ENCODE assay signal across 8 cellular contexts in genomic region chr7:73718905-73719805, GRCh38. TPM values are rescaled to one million over a fixed set of nuclear protein-coding genes. Genes with fewer than 3 reads are reported as not detected.
DNase-seq lines count a peak whose midpoint lies in the region; TF ChIP-seq lines count a peak whose summit lies in the region.

Gene STX1A (minus strand): TSS chr7:73719669. CDS start chr7:73719631, 38 bp downstream.

- H3K36me3 Mint-ChIP-seq in chondrocyte (ENCODE audit: low read depth): no peaks in the 10 kb centered on the region

- H3K9me3 Mint-ChIP-seq in chondrocyte (ENCODE audit: low read depth): no peaks in the 10 kb centered on the region

- POLR2A ChIA-PET in HEK293 (lab: Yijun Ruan, JAX): no interaction called here

- peaks cover 55% of the 10 kb centered on the region for H3K4me1 Mint-ChIP-seq in chondrocyte (ENCODE audit: low read depth)

- no peaks in the 10 kb centered on the region for H3K27me3 Mint-ChIP-seq in chondrocyte (ENCODE audit: low read depth)

- CTCF ChIA-PET in HEK293 (lab: Yijun Ruan, JAX): interaction anchor here (0.6 to 1.6 kb wide), 5 partner anchors 15 to 312 kb away, joined by 3 to 4 read pairs (median 4); partner anchors contain the start of gene VPS37D

- peak within 1 kb of the TSS; percentile 71; the same call in 1 of the 2 replicates for H3K27ac ChIP-seq in HEK293 (ENCODE audit: extremely low read depth, low read depth, low read length)

- no peaks in the 10 kb centered on the region; a peak in 1 of 3 replicates for H3K36me3 ChIP-seq in HEK293 (ENCODE audit: control insufficient read depth in 2 of 2, insufficient read depth in 1 of 2, low read length in 2 of 2)

- peaks cover 18% of the 10 kb centered on the region for H3K4me1 ChIP-seq in HEK293 (ENCODE audit: control insufficient read depth, insufficient read depth, low read length)

- H3K9me3 ChIP-seq in HEK293 (ENCODE audit: control insufficient read depth, insufficient read depth, low read depth, low read length): no peaks in the 10 kb centered on the region

- no peak for DNase-seq in GM12864 (ENCODE audit: low read depth)
- peak; percentile 54 for DNase-seq in NCI-H1105 treated with DMSO at 0.1 percent for 48 hours (lab: John Stamatoyannopoulos, UW)
- peak; percentile 63 for DNase-seq in activated CD4-positive, alpha-beta T cell treated with anti-CD3 and anti-CD28 coated beads for 1 hour
- DNase-seq in chondrocyte (ENCODE audit: low spot score): no peak
- DNase-seq in left kidney (ENCODE audit: low read depth, low spot score): peak; percentile 86
- peak; percentile 62 to 67 for DNase-seq in stimulated activated CD4-positive, alpha-beta T cell treated with anti-CD3 and anti-CD28 coated beads, Interleukin-2, amount 100 ng/mL, for 48 hours
- no peak for DNase-seq in NK-92 treated with Interleukin-12 subunit alpha and Interleukin-12 subunit beta, amount 100 ng/mL, for 24 hours (lab: John Stamatoyannopoulos, UW)

- TF ChIP-seq CTCF in GM12864 (IDR thresholded peaks at IDR 0.05; ENCODE audit: low read depth, low read length, missing control alignments) (no peak), HEK293 (tag by site-specific recombination; IDR thresholded peaks at IDR 0.05) (no peak), chondrocyte (IDR thresholded peaks at IDR 0.05) (no peak)

- peak within 1 kb of the TSS; percentile 76 for H3K4me3 Mint-ChIP-seq in chondrocyte (ENCODE audit: unreplicated experiment)

- H3K4me3 ChIP-seq in GM12864 (ENCODE audit: low read depth, low read length): peak within 1 kb of the TSS; percentile 66
- peak within 1 kb of the TSS; percentile 78 for H3K4me3 ChIP-seq in HEK293 (ENCODE audit: low read depth, low read length)

- H3K27ac Mint-ChIP-seq in chondrocyte (ENCODE audit: unreplicated experiment): peak within 1 kb of the TSS; percentile 91

TF ChIP-seq in HEK293, 187 proteins besides CTCF, POLR2A, EP300 and RAD21 (continues in another document):
- TF ChIP-seq ZBTB26 (tag by site-specific recombination; optimal IDR thresholded peaks at IDR 0.05) (peak; percentile 47), ZBTB21 (tag by site-specific recombination; IDR thresholded peaks at IDR 0.05) (no peak), ZNF677 (tag by site-specific recombination; IDR thresholded peaks at IDR 0.05) (peak; percentile 18; the same call in 1 of the 2 replicates), GLIS2 (tag by site-specific recombination; IDR thresholded peaks at IDR 0.05) (peak; percentile 80), ZEB2 (tag by site-specific recombination; IDR thresholded peaks at IDR 0.05) (peak; percentile 53; the same call in 1 of the 2 replicates), ZIC2 (tag by site-specific recombination; IDR thresholded peaks at IDR 0.05) (peak; percentile 74), ZNF707 (tag by site-specific recombination; IDR thresholded peaks at IDR 0.05) (no peak), ZBTB10 (tag by site-specific recombination; IDR thresholded peaks at IDR 0.05) (peak; percentile 69; the same call in 1 of the 2 replicates), SCRT2 (tag by site-specific recombination; IDR thresholded peaks at IDR 0.05) (peak; percentile 99), PBX3 (CRISPR knock-in tag; IDR thresholded peaks at IDR 0.05) (peak; percentile 64; the same call in 1 of the 2 replicates), ZNF223 (tag by site-specific recombination; IDR thresholded peaks at IDR 0.05) (no peak), ZNF114 (tag by site-specific recombination; IDR thresholded peaks at IDR 0.05) (no peak), ZNF660 (tag by site-specific recombination; IDR thresholded peaks at IDR 0.05) (no peak), ZBTB20 (tag by site-specific recombination; IDR thresholded peaks at IDR 0.05) (no peak), PATZ1 (tag by site-specific recombination; IDR thresholded peaks at IDR 0.05) (peak; percentile 68), GLIS1 (tag by site-specific recombination; IDR thresholded peaks at IDR 0.05) (peak; percentile 91), ZNF184 (tag by site-specific recombination; IDR thresholded peaks at IDR 0.05) (no peak), ZNF335 (tag by site-specific recombination; conservative IDR thresholded peaks at IDR 0.05) (peak; percentile 56; the same call in 1 of the 2 replicates), ZNF148 (tag by site-specific recombination; IDR thresholded peaks at IDR 0.05; ENCODE audit: borderline replicate concordance) (no peak), ZNF629 (tag by site-specific recombination; IDR thresholded peaks at IDR 0.05) (no peak)

RNA-seq across cellular contexts. Expression of gene STX1A, which starts in this region (rescaled TPM):
- 19.1 to 33.5 TPM (median 20.9 TPM) in 3 replicates for total RNA-seq in chondrocyte

Comparison
In these comparisons a context has a peak if more than half of its experiments do, and no peak if none do; other contexts are left out.
1. DNase-seq: peak in NCI-H1105 treated with DMSO at 0.1 percent for 48 hours (single experiment), activated CD4-positive, alpha-beta T cell treated with anti-CD3 and anti-CD28 coated beads for 1 hour (single experiment), left kidney (single experiment) and stimulated activated CD4-positive, alpha-beta T cell treated with anti-CD3 and anti-CD28 coated beads, Interleukin-2, amount 100 ng/mL, for 48 hours (2 of 2); none in GM12864 (single experiment), chondrocyte (single experiment) and NK-92 treated with Interleukin-12 subunit alpha and Interleukin-12 subunit beta, amount 100 ng/mL, for 24 hours (single experiment).